In genomic region chr1:14623090-14623489, GRCh38 we compare ENCODE assay signal across 33 cellular contexts. TPM values are rescaled to one million over a fixed set of nuclear protein-coding genes. Genes with fewer than 3 reads are reported as not detected.
DNase-seq lines count a peak whose midpoint lies in the region; ATAC-seq, FAIRE-seq and TF ChIP-seq lines count a peak whose summit lies in the region.
"Had no signal": no experiment of that assay in that cellular context is flagged by ENCODE, and none has a peak within 500 bp of the region (broad histone marks: within the 10 kb centered on the region; RNA-seq: fewer than 3 reads in every experiment).

No MANE protein-coding gene starts in this region.

- no TSS peak for BruUV-seq in K562 (replicated peaks; lab: Mats Ljungman, UMichigan)

- no peak overlapping the region for H2AFZ ChIP-seq in K562 (ENCODE audit: low read depth, low read length)

- WGBS in K562 (ENCODE audit: insufficient coverage, low coverage, missing lambda C conversion rate) = 12% methylated on average over 2 of the region's 2 CpGs

- H3K9me3 ChIP-seq in HEK293 (ENCODE audit: control insufficient read depth, insufficient read depth, low read depth, low read length) (no peaks in the 10 kb centered on the region), K562 (replicated peaks; ENCODE audit: control insufficient read depth, insufficient read depth, low read depth, low read length) (no peaks in the 10 kb centered on the region)
- H3K9me3 ChIP-seq: A549, BE2C, Caco-2 had no signal

- no peak overlapping the region for H3K27ac ChIP-seq in HEK293 (ENCODE audit: extremely low read depth, low read depth, low read length)
- H3K27ac ChIP-seq in K562 (ENCODE audit: extremely low read depth, low read depth, low read length) = no peak overlapping the region
- H3K27ac ChIP-seq: 22Rv1; A549; BLaER1; BLaER1 treated with 17β-estradiol and CSF1 and Interleukin-3, amounts not matched to agents 10 nM and 100 nM; C4-2B had no signal

- H3K4me3 ChIP-seq in HEK293 (ENCODE audit: low read depth, low read length) (no peak overlapping the region), K562 (no peak overlapping the region)
- H3K4me3 ChIP-seq: A549; BLaER1; BLaER1 treated with 17β-estradiol and CSF1 and Interleukin-3, amounts not matched to agents 10 nM and 100 nM had no signal

- no peak for TF ChIP-seq POLR2A in K562 (conservative IDR thresholded peaks at IDR 0.05)

- H3K79me2 ChIP-seq in K562 (ENCODE audit: control insufficient read depth, insufficient read depth, low read length) = no peaks in the 10 kb centered on the region

- TF ChIP-seq EP300 in K562 (IDR thresholded peaks at IDR 0.05; ENCODE audit: low read length) = no peak

- no peak overlapping the region for H3K4me3 Mint-ChIP-seq in activated CD8-positive, alpha-beta memory T cell treated with anti-CD3 and anti-CD28 coated beads, Interleukin-2, amount 10 ng/mL, durations not matched to agents 7 days and 5 days
- H3K4me3 Mint-ChIP-seq: B cell; CD14-positive monocyte; CD4-positive, alpha-beta memory T cell; CD4-positive, alpha-beta T cell; CD4-positive, CD25-positive, alpha-beta regulatory T cell; CD8-positive, alpha-beta memory T cell; CD8-positive, alpha-beta T cell had no signal

- CTCF ChIA-PET in HEK293 (lab: Yijun Ruan, JAX) = no interaction called here
- CTCF ChIA-PET in K562 (lab: Yijun Ruan, JAX; ENCODE audit: low intra/inter-chr PET ratio) = no interaction called here
- CTCF ChIA-PET in activated CD8-positive, alpha-beta memory T cell treated with anti-CD3 and anti-CD28 coated beads, Interleukin-2, amount 10 ng/mL, durations not matched to agents 7 days and 5 days (lab: Charles Lee) = no interaction called here

- H3K4me1 ChIP-seq in HEK293 (ENCODE audit: control insufficient read depth, insufficient read depth, low read length) = no peaks in the 10 kb centered on the region
- 0 out of 5 replicates have a peak, but pooled peaks cover 0 to 4% of the 10 kb centered on the region in 2 experiments for H3K4me1 ChIP-seq in K562 (replicated peaks in 1 of 2; ENCODE audit: control insufficient read depth in 2 of 2, insufficient read depth in 2 of 2, low read length in 2 of 2)
- H3K4me1 ChIP-seq: A549; BE2C; BLaER1; BLaER1 treated with 17β-estradiol and CSF1 and Interleukin-3, amounts not matched to agents 10 nM and 100 nM; Caco-2 had no signal

- H3K27me3 Mint-ChIP-seq in activated CD8-positive, alpha-beta memory T cell treated with anti-CD3 and anti-CD28 coated beads, Interleukin-2, amount 10 ng/mL, durations not matched to agents 7 days and 5 days = no peaks in the 10 kb centered on the region
- H3K27me3 Mint-ChIP-seq: CD4-positive, alpha-beta memory T cell; CD4-positive, alpha-beta T cell; CD4-positive, CD25-positive, alpha-beta regulatory T cell had no signal

- H4K20me1 ChIP-seq in K562 (replicated peaks; ENCODE audit: control insufficient read depth, insufficient read depth, low read length) = no peaks in the 10 kb centered on the region
- H4K20me1 ChIP-seq: BLaER1; BLaER1 treated with 17β-estradiol and CSF1 and Interleukin-3, amounts not matched to agents 10 nM and 100 nM had no signal

- H3K9ac ChIP-seq in K562 (ENCODE audit: insufficient read depth in 1 of 2, low read depth in 2 of 2, low read length in 2 of 2) = no peak overlapping the region
- H3K9ac ChIP-seq: BLaER1; BLaER1 treated with 17β-estradiol and CSF1 and Interleukin-3, amounts not matched to agents 10 nM and 100 nM had no signal

- no peaks in the 10 kb centered on the region for H3K9me3 Mint-ChIP-seq in activated CD8-positive, alpha-beta memory T cell treated with anti-CD3 and anti-CD28 coated beads, Interleukin-2, amount 10 ng/mL, durations not matched to agents 7 days and 5 days (ENCODE audit: low read depth)

- no peaks in the 10 kb centered on the region for H3K36me3 Mint-ChIP-seq in activated CD8-positive, alpha-beta memory T cell treated with anti-CD3 and anti-CD28 coated beads, Interleukin-2, amount 10 ng/mL, durations not matched to agents 7 days and 5 days
- H3K36me3 Mint-ChIP-seq: CD14-positive monocyte; CD4-positive, alpha-beta memory T cell; CD4-positive, CD25-positive, alpha-beta regulatory T cell; CD8-positive, alpha-beta memory T cell; CD8-positive, alpha-beta T cell had no signal

- no peak for FAIRE-seq in K562 (lab: Jason Lieb, UNC)
- FAIRE-seq: A204.1, A549, D721Med had no signal

- in situ Hi-C loops in K562 (cut with MboI) = no loop called here

- ATAC-seq in K562 = no peak
- ATAC-seq in activated CD8-positive, alpha-beta memory T cell treated with anti-CD3 and anti-CD28 coated beads, Interleukin-2, amount 10 ng/mL, durations not matched to agents 7 days and 5 days = no peak
- ATAC-seq: A549; CD8-positive, alpha-beta T cell had no signal

- H3K4me1 Mint-ChIP-seq in activated CD8-positive, alpha-beta memory T cell treated with anti-CD3 and anti-CD28 coated beads, Interleukin-2, amount 10 ng/mL, durations not matched to agents 7 days and 5 days = no peaks in the 10 kb centered on the region
- H3K4me1 Mint-ChIP-seq: B cell; CD14-positive monocyte; CD4-positive, alpha-beta memory T cell; CD4-positive, CD25-positive, alpha-beta regulatory T cell; CD8-positive, alpha-beta memory T cell had no signal

- POLR2A ChIA-PET in HEK293 (lab: Yijun Ruan, JAX) = no interaction called here
- POLR2A ChIA-PET in K562 (lab: Yijun Ruan, JAX) = no interaction called here

- no peak for TF ChIP-seq RAD21 in K562 (CRISPR knock-in tag; conservative IDR thresholded peaks at IDR 0.05 in 1 of 2, IDR thresholded peaks at IDR 0.05 in 1 of 2)

- TF ChIP-seq CTCF in HEK293 (tag by site-specific recombination; IDR thresholded peaks at IDR 0.05) (no peak), K562 (IDR thresholded peaks at IDR 0.05 in 2 of 3, conservative IDR thresholded peaks at IDR 0.05 in 1 of 3; ENCODE audit: insufficient read depth in 2 of 3, low read depth in 1 of 3, low read length in 3 of 3) (no peak)

- H3K36me3 ChIP-seq in HEK293 (ENCODE audit: control insufficient read depth in 2 of 2, insufficient read depth in 1 of 2, low read length in 2 of 2) (no peaks in the 10 kb centered on the region), K562 (ENCODE audit: control insufficient read depth, insufficient read depth, low read length) (no peaks in the 10 kb centered on the region)
- H3K36me3 ChIP-seq: BE2C; BLaER1; BLaER1 treated with 17β-estradiol and CSF1 and Interleukin-3, amounts not matched to agents 10 nM and 100 nM had no signal

- no peaks in the 10 kb centered on the region for H3K9me1 ChIP-seq in K562 (ENCODE audit: control insufficient read depth, insufficient read depth, low read length)

- intact Hi-C loops in K562 (cut with micrococcal nuclease) = no loop called here

- no peak overlapping the region for H3K4me2 ChIP-seq in K562 (ENCODE audit: insufficient read depth, low read length)
- H3K4me2 ChIP-seq: A549; BLaER1; BLaER1 treated with 17β-estradiol and CSF1 and Interleukin-3, amounts not matched to agents 10 nM and 100 nM had no signal

- no peak overlapping the region for H3K27ac Mint-ChIP-seq in activated CD8-positive, alpha-beta memory T cell treated with anti-CD3 and anti-CD28 coated beads, Interleukin-2, amount 10 ng/mL, durations not matched to agents 7 days and 5 days
- H3K27ac Mint-ChIP-seq: B cell; CD14-positive monocyte; CD4-positive, alpha-beta memory T cell; CD4-positive, alpha-beta T cell; CD4-positive, CD25-positive, alpha-beta regulatory T cell; CD8-positive, alpha-beta memory T cell; CD8-positive, alpha-beta T cell had no signal

- no peak for DNase-seq in K562 (ENCODE audit: extremely low read depth in 1 of 4, low spot score in 3 of 4)
- DNase-seq in activated CD4-positive, alpha-beta T cell treated with anti-CD3 and anti-CD28 coated beads, Interleukin-2, amount 50 U/mL, for 1 hour = no peak
- DNase-seq in activated CD8-positive, alpha-beta memory T cell treated with anti-CD3 and anti-CD28 coated beads, Interleukin-2, amount 10 ng/mL, durations not matched to agents 7 days and 5 days = no peak
- DNase-seq: 8988T; ACHN; AML-193; BE2C; C1 segment of cervical spinal cord; Caco-2; Calu3; CD4-positive, alpha-beta memory T cell; CD4-positive, alpha-beta T cell; CD4-positive, CD25-positive, alpha-beta regulatory T cell; CD8-positive, alpha-beta memory T cell; CD8-positive, alpha-beta T cell; COR-L47; DMS 273 treated with DMSO at 0.1 percent for 48 hours; DMS153; DMS53; DMS79; DMS79 treated with DMSO at 0.1 percent for 48 hours; DND-41; EL had no signal

- H3K27me3 ChIP-seq in K562 (ENCODE audit: control insufficient read depth in 2 of 2, insufficient read depth in 2 of 2, low read length in 2 of 2) = peaks cover 24 to 30% of the 10 kb centered on the region in 2 experiments
- H3K27me3 ChIP-seq: BE2C; BLaER1; BLaER1 treated with 17β-estradiol and CSF1 and Interleukin-3, amounts not matched to agents 10 nM and 100 nM had no signal

TF ChIP-seq in HEK293, 187 proteins besides CTCF, POLR2A, EP300 and RAD21 (continues in another document):
- peak; percentile 83 for TF ChIP-seq ZNF146 (tag by site-specific recombination; IDR thresholded peaks at IDR 0.05)
- no peak for TF ChIP-seq ZBTB7A (tag by site-specific recombination; IDR thresholded peaks at IDR 0.05; ENCODE audit: low read depth)
- TF ChIP-seq ZSCAN30 (tag by site-specific recombination; IDR thresholded peaks at IDR 0.05) = no peak

TF ChIP-seq in K562, 482 proteins besides CTCF, POLR2A, EP300 and RAD21 (continues in another document):
- TF ChIP-seq ADNP (tag; IDR thresholded peaks at IDR 0.05) = no peak

RNA-seq across cellular contexts. Expression of gene KAZN, which starts 24.6 kb away (rescaled TPM):
- total RNA-seq in K562 (2011; cell fraction: chromatin; rRNA removed; ENCODE audit: low replicate concordance) = 7.9 and 9.6 TPM in 2 replicates
- 4.5 and 7.5 TPM in 2 replicates for total RNA-seq in K562 (2011; cell fraction: nucleolus; rRNA removed)
- total RNA-seq in K562 (2011; cell fraction: nucleoplasm; rRNA removed) = 11.1 and 15.3 TPM in 2 replicates
- 5.4 and 7.7 TPM in 2 replicates for total RNA-seq in K562 (2014; rRNA removed)
- 4.2 and 5.1 TPM in 2 replicates for total RNA-seq in K562 (2014; rRNA removed; fragmentation: Illumina TruSeq; extraction: Trizol)
- total RNA-seq in K562 (2015; rRNA removed; fragmentation: Illumina TruSeq; extraction: Trizol) = 5.4 and 5.5 TPM in 2 replicates
- total RNA-seq in K562 (2021) = 20.9 and 21.6 TPM in 2 replicates
- 2.1 and 4.6 TPM in 2 replicates for polyA plus RNA-seq in K562 (2011; rRNA removed)
- polyA plus RNA-seq in K562 (2011; cell fraction: cytosol; rRNA removed) = 2.4 and 4.5 TPM in 2 replicates
- polyA plus RNA-seq in K562 (2011; cell fraction: nucleus; rRNA removed) = 8.0 and 13.3 TPM in 2 replicates
- 11.9 and 13.9 TPM in 2 replicates for polyA plus RNA-seq in K562 (2012)
- polyA plus RNA-seq in K562 (2014; fragmentation: Illumina TruSeq; extraction: Trizol) = 15.1 and 15.8 TPM in 2 replicates
- polyA plus RNA-seq in K562 (2014; fragmentation: Nextera tagmentation; extraction: Ambion mirVana) = 1 to 10 TPM; 3.5 to 6.4 TPM
- polyA plus RNA-seq in K562 (2014; rRNA removed) = 9.5 and 11.6 TPM in 2 replicates
- 1.9 and 3.4 TPM in 2 replicates for polyA minus RNA-seq in K562 (2011; rRNA and poly(A)+ RNA removed)
- 2.6 and 7.2 TPM in 2 replicates for polyA minus RNA-seq in K562 (2011; cell fraction: cytosol; rRNA and poly(A)+ RNA removed)
- 3.1 and 6.9 TPM in 2 replicates for polyA minus RNA-seq in K562 (2011; cell fraction: nucleus; rRNA and poly(A)+ RNA removed)
- under 1 TPM; 0.12 to 0.15 TPM for total RNA-seq in activated CD8-positive, alpha-beta memory T cell treated with anti-CD3 and anti-CD28 coated beads, Interleukin-2, amount 10 ng/mL, durations not matched to agents 7 days and 5 days
- total RNA-seq: CD4-positive, CD25-positive, alpha-beta regulatory T cell had no signal
- polyA plus RNA-seq: CD14-positive monocyte; CD4-positive, CD25-positive, alpha-beta regulatory T cell had no signal

Comparison
In these comparisons a context has a peak if more than half of its experiments do, and no peak if none do; other contexts are left out.
1. RNA of gene KAZN, which starts 24.6 kb away (total RNA-seq): 4.2 to 21.6 TPM in K562; 0.12 to 0.15 TPM in activated CD8-positive, alpha-beta memory T cell treated with anti-CD3 and anti-CD28 coated beads, Interleukin-2, amount 10 ng/mL, durations not matched to agents 7 days and 5 days; every median in the first group is over 4 times any median in the second.
2. Of the 44 proteins assayed by ChIP-seq in both K562 and HEK293: peak only in K562: none; only in HEK293: none; in both: ZNF146; in neither: 43.